In genomic region chr14:86450075-86450474, GRCh38 we compare ENCODE assay signal across 17 cellular contexts.
"Had no signal": no experiment of that assay in that cellular context is flagged by ENCODE, and none has a peak within 500 bp of the region (broad histone marks: within the 10 kb centered on the region; RNA-seq: fewer than 3 reads in every experiment).

No MANE protein-coding gene starts in this region.

- H3K4me1 ChIP-seq: colonic mucosa, neural progenitor cell, suprapubic skin, transverse colon, uterus had no signal

- H3K27me3 ChIP-seq: colonic mucosa, neural progenitor cell, suprapubic skin, transverse colon, uterus had no signal

- H3K9ac ChIP-seq: neural progenitor cell had no signal

- H2AFZ ChIP-seq: neural progenitor cell had no signal

- H3K27ac ChIP-seq: colonic mucosa, neural progenitor cell, suprapubic skin, transverse colon, uterus had no signal

- ATAC-seq: activated CD8-positive, alpha-beta T cell treated with anti-CD3 and anti-CD28 coated beads for 36 hours; left ventricle myocardium superior; mucosa of descending colon had no signal

- H3K4me3 ChIP-seq: colonic mucosa, mucosa of descending colon, neural progenitor cell, suprapubic skin, transverse colon, uterus had no signal

- H3K36me3 ChIP-seq: colonic mucosa, neural progenitor cell, suprapubic skin, transverse colon, uterus had no signal

- H3K4me2 ChIP-seq: neural progenitor cell had no signal

- DNase-seq: activated CD4-positive, alpha-beta T cell treated with anti-CD3 and anti-CD28 coated beads, Interleukin-2, amount 10 ng/mL, durations not matched to agents 24 days and 14 days; activated CD8-positive, alpha-beta T cell treated with anti-CD3 and anti-CD28 coated beads for 36 hours; activated naive CD4-positive, alpha-beta T cell treated with Interleukin-2 at 50 U/mL for 16 hours; activated T-cell treated with anti-CD3 and anti-CD28 coated beads, Interleukin-2, amount 50 U/mL, for 1 hour; anterior cingulate cortex; colonic mucosa; endodermal cell; left ventricle myocardium superior; mucosa of descending colon; naive B cell; stimulated activated CD4-positive, alpha-beta T cell treated with anti-CD3 and anti-CD28 coated beads, Interleukin-12 subunit alpha, Interleukin-12 subunit beta, amount 100 ng/mL, for 4 hours; stimulated activated CD4-positive, alpha-beta T cell treated with anti-CD3 and anti-CD28 coated beads, Interleukin-1b, Interleukin-23, amount 100 ng/mL, for 48 hours; T-helper 9 cell; transverse colon; uterus had no signal

- H3K9me3 ChIP-seq: colonic mucosa, mucosa of descending colon, suprapubic skin, transverse colon, uterus had no signal
